Comparison of ENCODE assay signal across 9 cellular contexts in genomic region chr3:70982274-70982673, GRCh38.
DNase-seq lines count a peak whose midpoint lies in the region; ATAC-seq, FAIRE-seq and TF ChIP-seq lines count a peak whose summit lies in the region.
"Had no signal": no experiment of that assay in that cellular context is flagged by ENCODE, and none has a peak within 500 bp of the region (broad histone marks: within the 10 kb centered on the region; RNA-seq: fewer than 3 reads in every experiment).

No MANE protein-coding gene starts in this region.

- H3K27me3 ChIP-seq in astrocyte (ENCODE audit: insufficient read depth, low read length) (no peaks in the 10 kb centered on the region), keratinocyte (ENCODE audit: control insufficient read depth, extremely low read depth, insufficient read depth, low read length) (no peaks in the 10 kb centered on the region)

- H3K9ac ChIP-seq in astrocyte (ENCODE audit: low read length) (peak overlapping the region; percentile 78), keratinocyte (ENCODE audit: control insufficient read depth, extremely low read depth, insufficient read depth, low read length) (peak overlapping the region; percentile 80)

- no peak for ATAC-seq in esophagus mucosa

- H3K9me3 ChIP-seq in astrocyte (ENCODE audit: insufficient read depth, low read depth, low read length): no peaks in the 10 kb centered on the region
- H3K9me3 ChIP-seq in keratinocyte (ENCODE audit: control insufficient read depth, low read depth, low read length): no peaks in the 10 kb centered on the region

- no peak overlapping the region for H3K4me3 ChIP-seq in astrocyte (ENCODE audit: insufficient read depth, low read depth, low read length)
- no peak overlapping the region for H3K4me3 ChIP-seq in keratinocyte (ENCODE audit: control insufficient read depth in 2 of 3, extremely low read depth in 1 of 3, insufficient read depth in 2 of 3, low read depth in 1 of 3, low read length in 3 of 3)

- H4K20me1 ChIP-seq in astrocyte (ENCODE audit: insufficient read depth, low read length) (peaks cover 8% of the 10 kb centered on the region), keratinocyte (ENCODE audit: control insufficient read depth, extremely low read depth, insufficient read depth, low read length) (no peaks in the 10 kb centered on the region)

- peaks cover 13% of the 10 kb centered on the region for H3K9me3 Mint-ChIP-seq in T-helper 1 cell treated with Interleukin-12 subunit alpha and Interleukin-12 subunit beta and Interleukin-4 antibody, amounts not matched to agents 30 μg/mL and 1 μg/mL, for 36 hours
- H3K9me3 Mint-ChIP-seq in astrocyte (ENCODE audit: unreplicated experiment): no peaks in the 10 kb centered on the region

- FAIRE-seq in astrocyte (lab: Jason Lieb, UNC) (peak; percentile 76), keratinocyte (lab: Jason Lieb, UNC) (no peak)
- FAIRE-seq: A204.1 had no signal

- H3K9me1 ChIP-seq in keratinocyte (ENCODE audit: control insufficient read depth, extremely low read depth, insufficient read depth, low read length): no peaks in the 10 kb centered on the region

- peaks cover 60% of the 10 kb centered on the region for H3K36me3 Mint-ChIP-seq in T-helper 1 cell treated with Interleukin-12 subunit alpha and Interleukin-12 subunit beta and Interleukin-4 antibody, amounts not matched to agents 30 μg/mL and 1 μg/mL, for 36 hours (ENCODE audit: low read depth)
- H3K36me3 Mint-ChIP-seq in astrocyte (ENCODE audit: low read depth, unreplicated experiment): peaks cover 26% of the 10 kb centered on the region

- no peak for DNase-seq in T-helper 1 cell
- DNase-seq in astrocyte (ENCODE audit: low read depth): no peak
- DNase-seq in keratinocyte (ENCODE audit: low read depth, low spot score): no peak
- DNase-seq in stromal cell of bone marrow (ENCODE audit: low read depth): peak; percentile 35
- DNase-seq in NCI-H2227 treated with DMSO at 0.1 percent for 48 hours (lab: John Stamatoyannopoulos, UW): no peak
- DNase-seq in NCI-H748 treated with DMSO at 0.1 percent for 48 hours (lab: John Stamatoyannopoulos, UW): no peak

- dilution Hi-C loops in keratinocyte (cut with MboI; ENCODE audit: extremely low pct_ligation_motif_present, low sequenced_read_pairs): no loop called here

- H2AFZ ChIP-seq in astrocyte (ENCODE audit: low read depth, low read length) (no peak overlapping the region), keratinocyte (ENCODE audit: control insufficient read depth, low read length) (no peak overlapping the region)

- H3K79me2 ChIP-seq in astrocyte (ENCODE audit: insufficient read depth, low read length) (peaks cover 29% of the 10 kb centered on the region), keratinocyte (ENCODE audit: control insufficient read depth, insufficient read depth, low read length) (peaks cover 2% of the 10 kb centered on the region)

- H3K4me1 ChIP-seq in astrocyte (ENCODE audit: insufficient read depth, low read length) (peaks cover 38% of the 10 kb centered on the region), keratinocyte (ENCODE audit: control insufficient read depth, extremely low read depth, insufficient read depth, low read length) (peaks cover 11% of the 10 kb centered on the region)

- H3K4me2 ChIP-seq in astrocyte (ENCODE audit: low read length) (peak overlapping the region; percentile 75), keratinocyte (ENCODE audit: control insufficient read depth, extremely low read depth, insufficient read depth, low read depth, low read length) (peak overlapping the region; percentile 73)

- no peaks in the 10 kb centered on the region for H3K27me3 Mint-ChIP-seq in T-helper 1 cell treated with Interleukin-12 subunit alpha and Interleukin-12 subunit beta and Interleukin-4 antibody, amounts not matched to agents 30 μg/mL and 1 μg/mL, for 36 hours (ENCODE audit: low read depth)
- no peaks in the 10 kb centered on the region for H3K27me3 Mint-ChIP-seq in astrocyte (ENCODE audit: low read depth, unreplicated experiment)

- TF ChIP-seq CTCF in astrocyte (IDR thresholded peaks at IDR 0.05; ENCODE audit: insufficient read depth, low read depth, low read length): no peak
- no peak for TF ChIP-seq CTCF in keratinocyte (optimal IDR thresholded peaks at IDR 0.05 in 1 of 3, IDR thresholded peaks at IDR 0.05 in 1 of 3, conservative IDR thresholded peaks at IDR 0.05 in 1 of 3; ENCODE audit: extremely low read depth in 1 of 3, insufficient read depth in 2 of 3, low read length in 3 of 3)

- peaks cover 48% of the 10 kb centered on the region for H3K4me1 Mint-ChIP-seq in T-helper 1 cell treated with Interleukin-12 subunit alpha and Interleukin-12 subunit beta and Interleukin-4 antibody, amounts not matched to agents 30 μg/mL and 1 μg/mL, for 36 hours (ENCODE audit: low read depth)
- peaks cover 37% of the 10 kb centered on the region for H3K4me1 Mint-ChIP-seq in astrocyte (ENCODE audit: low read depth, unreplicated experiment)

- H3K4me3 Mint-ChIP-seq in T-helper 1 cell treated with Interleukin-12 subunit alpha and Interleukin-12 subunit beta and Interleukin-4 antibody, amounts not matched to agents 30 μg/mL and 1 μg/mL, for 36 hours: no peak overlapping the region
- peak overlapping the region; percentile 14 for H3K4me3 Mint-ChIP-seq in astrocyte (ENCODE audit: unreplicated experiment)

- peaks cover 43% of the 10 kb centered on the region for H3K36me3 ChIP-seq in astrocyte (ENCODE audit: insufficient read depth, low read length)
- H3K36me3 ChIP-seq in keratinocyte (ENCODE audit: control insufficient read depth in 2 of 2, extremely low read depth in 1 of 2, insufficient read depth in 2 of 2, low read length in 2 of 2): peaks cover 6 to 13% of the 10 kb centered on the region in 2 experiments

- peak overlapping the region; percentile 94 for H3K27ac ChIP-seq in astrocyte (ENCODE audit: low read depth, low read length)
- peak overlapping the region; percentile 96 for H3K27ac ChIP-seq in keratinocyte (ENCODE audit: control insufficient read depth, insufficient read depth, low read length)

- H3K27ac Mint-ChIP-seq in T-helper 1 cell treated with Interleukin-12 subunit alpha and Interleukin-12 subunit beta and Interleukin-4 antibody, amounts not matched to agents 30 μg/mL and 1 μg/mL, for 36 hours: peak overlapping the region; percentile 73
- H3K27ac Mint-ChIP-seq in astrocyte (ENCODE audit: unreplicated experiment): peak overlapping the region; percentile 100
